Comparison of ENCODE assay signal across 3 cellular contexts in genomic region chr2:237524631-237525030, GRCh38.
TF ChIP-seq lines count a peak whose summit lies in the region.

No MANE protein-coding gene starts in this region.

TF ChIP-seq in SK-N-SH, 30 proteins besides CTCF, POLR2A, EP300 and RAD21 (continued from another document):
- TF ChIP-seq USF2 (IDR thresholded peaks at IDR 0.05; ENCODE audit: borderline replicate concordance, low read depth, low read length) (no peak), GATA2 (CRISPR knock-in tag; IDR thresholded peaks at IDR 0.05) (no peak), MEF2A (IDR thresholded peaks at IDR 0.05; ENCODE audit: borderline replicate concordance, low read depth) (no peak), YY1 (IDR thresholded peaks at IDR 0.05; ENCODE audit: low read depth) (no peak), MXI1 (IDR thresholded peaks at IDR 0.05; ENCODE audit: low read depth, low read length) (no peak), JUND (IDR thresholded peaks at IDR 0.05) (no peak), EZH2phosphoT487 (IDR thresholded peaks at IDR 0.05; ENCODE audit: borderline replicate concordance, low read depth) (no peak), NRF1 (IDR thresholded peaks at IDR 0.05; ENCODE audit: low read depth, low read length) (no peak), ZBTB33 (IDR thresholded peaks at IDR 0.05; ENCODE audit: borderline replicate concordance, low read depth) (no peak), FOXJ3 (CRISPR knock-in tag; IDR thresholded peaks at IDR 0.05) (no peak), FOXM1 (IDR thresholded peaks at IDR 0.05; ENCODE audit: low read depth) (no peak)

TF ChIP-seq in SK-N-SH treated with all-trans-retinoic acid at 6 μM for 48 hours, 23 proteins besides CTCF, POLR2A, EP300 and RAD21 (continued from another document):
- TF ChIP-seq POU6F1 (CRISPR knock-in tag; IDR thresholded peaks at IDR 0.05; ENCODE audit: borderline replicate concordance, low read depth) (no peak), PPARA (CRISPR knock-in tag; IDR thresholded peaks at IDR 0.05; ENCODE audit: borderline replicate concordance) (no peak), CSDC2 (CRISPR knock-in tag; IDR thresholded peaks at IDR 0.05) (no peak), ZNF70 (CRISPR knock-in tag; IDR thresholded peaks at IDR 0.05) (no peak), SNAI2 (CRISPR knock-in tag; IDR thresholded peaks at IDR 0.05) (no peak)
TF ChIP-seq in SK-N-SH treated with all-trans-retinoic acid at 6 μM for 48 hours: peak in this region for 0.

TF ChIP-seq in liver, 16 proteins besides CTCF, POLR2A, EP300 and RAD21 (continued from another document):
- TF ChIP-seq ZBTB33 (IDR thresholded peaks at IDR 0.05) (peak; percentile 33), JUND (IDR thresholded peaks at IDR 0.05) (peak in 1 of 2 donors; percentile 47), FOXA2 (IDR thresholded peaks at IDR 0.05) (no peak), TAF1 (conservative IDR thresholded peaks at IDR 0.05) (no peak), HNF4G (IDR thresholded peaks at IDR 0.05) (no peak), GABPA (IDR thresholded peaks at IDR 0.05 in 1 of 2, conservative IDR thresholded peaks at IDR 0.05 in 1 of 2) (peak in 1 of 2 donors; percentile 25), MAX (IDR thresholded peaks at IDR 0.05) (no peak), HNF4A (conservative IDR thresholded peaks at IDR 0.05) (peak; percentile 52 to 85), ATF3 (IDR thresholded peaks at IDR 0.05) (no peak), EGR1 (IDR thresholded peaks at IDR 0.05; ENCODE audit: low read depth in 2 of 2) (no peak), YY1 (IDR thresholded peaks at IDR 0.05) (peak; percentile 84), SP1 (IDR thresholded peaks at IDR 0.05) (peak; percentile 43)
